Comparison of ENCODE assay signal across 8 cellular contexts in genomic region chr12:47905313-47905730, GRCh38. TPM values are rescaled to one million over a fixed set of nuclear protein-coding genes. Genes with fewer than 3 reads are reported as not detected.
DNase-seq lines count a peak whose midpoint lies in the region; ATAC-seq and TF ChIP-seq lines count a peak whose summit lies in the region.

No MANE protein-coding gene starts in this region.

- intact Hi-C loops in prostate gland (cut with DNase I), result no loop called here

- H3K9ac ChIP-seq in BLaER1, result no peak overlapping the region

- H3K27ac ChIP-seq in BLaER1, result no peak overlapping the region
- H3K27ac ChIP-seq in cardiac muscle cell, result no peak overlapping the region
- H3K27ac ChIP-seq in prostate gland, result peak overlapping the region; percentile 47 to 61

- DNase-seq in activated CD4-positive, alpha-beta T cell treated with anti-CD3 and anti-CD28 coated beads, Interleukin-2, amount 50 U/mL, for 48 hours, result peak; percentile 42 to 57
- DNase-seq in cardiac muscle cell (ENCODE audit: low read depth in 1 of 2, low spot score in 1 of 2), result peak in 1 of 2 donors; percentile 60
- peak; percentile 53 for DNase-seq in prostate gland (ENCODE audit: low spot score)
- DNase-seq in stimulated activated naive CD4-positive, alpha-beta T cell treated with Interleukin-2 at 50 U/mL for 16 hours (lab: John Stamatoyannopoulos, UW), result no peak
- DNase-seq in midbrain (lab: John Stamatoyannopoulos, UW), result no peak

- H3K36me3 ChIP-seq in BLaER1 (no peaks in the 10 kb centered on the region), cardiac muscle cell (no peaks in the 10 kb centered on the region), prostate gland (no peaks in the 10 kb centered on the region)

- no peak for TF ChIP-seq POLR2A in prostate gland (IDR thresholded peaks at IDR 0.05)

- H3K4me3 ChIP-seq in BLaER1 (peak overlapping the region; percentile 69), cardiac muscle cell (peak overlapping the region; percentile 41), prostate gland (peak overlapping the region; percentile 36 to 41)

- H3K4me1 ChIP-seq in BLaER1 (peaks cover 50% of the 10 kb centered on the region), cardiac muscle cell (ENCODE audit: low read depth) (no peaks in the 10 kb centered on the region), prostate gland (replicated peaks) (peaks cover under 1% of the 10 kb centered on the region)

- H3K9me3 ChIP-seq in BLaER1 (no peaks in the 10 kb centered on the region), cardiac muscle cell (ENCODE audit: low read depth) (no peaks in the 10 kb centered on the region), prostate gland (no peaks in the 10 kb centered on the region)

- H3K27me3 ChIP-seq in BLaER1 (peaks cover 62% of the 10 kb centered on the region), cardiac muscle cell (peaks cover 73% of the 10 kb centered on the region), prostate gland (replicated peaks; ENCODE audit: insufficient read depth) (no peaks in the 10 kb centered on the region)

- TF ChIP-seq CTCF in cardiac muscle cell (IDR thresholded peaks at IDR 0.05; ENCODE audit: low read depth, low read length) (peak; percentile 50), prostate gland (IDR thresholded peaks at IDR 0.05) (peak in 2 of 4 experiments; percentile 52 to 55)

- no peaks in the 10 kb centered on the region for H4K20me1 ChIP-seq in BLaER1

- ATAC-seq in GM18907 (IDR thresholded peaks at IDR 0.05; ENCODE audit: unreplicated experiment) (peak; percentile 32), HG03460 (IDR thresholded peaks at IDR 0.05; ENCODE audit: unreplicated experiment) (peak; percentile 21)

- H3K4me2 ChIP-seq in BLaER1, result peak overlapping the region; percentile 81

- WGBS in prostate gland, result 3% methylated on average over 20 of the region's 34 CpGs

RNA-seq across cellular contexts. Expression of gene VDR, which starts 0.5 kb away (rescaled TPM):
- total RNA-seq in cardiac muscle cell, result not detected in 2 replicates
- polyA plus RNA-seq in cardiac muscle cell, result not detected in 2 replicates
- total RNA-seq in prostate gland, result 1 to 10 TPM; 3.4 to 4.3 TPM

RNA-seq across cellular contexts. Expression of gene TMEM106C, which starts 58.1 kb away (rescaled TPM):
- total RNA-seq in cardiac muscle cell (100 and 102 TPM in 2 replicates), prostate gland (10 to 100 TPM; 54.6 to 91.1 TPM)
- polyA plus RNA-seq in cardiac muscle cell, result 108 and 176 TPM in 2 replicates

Comparison
In these comparisons a context has a peak if more than half of its experiments do, and no peak if none do; other contexts are left out.
1. H3K27ac ChIP-seq: peak in prostate gland (2 of 2); none in BLaER1 (single experiment) and cardiac muscle cell (single experiment).
2. DNase-seq: peak in activated CD4-positive, alpha-beta T cell treated with anti-CD3 and anti-CD28 coated beads, Interleukin-2, amount 50 U/mL, for 48 hours (2 of 2) and prostate gland (single experiment); none in stimulated activated naive CD4-positive, alpha-beta T cell treated with Interleukin-2 at 50 U/mL for 16 hours (single experiment) and midbrain (single experiment).
3. Peak in every context shown above with its lines, with median percentiles within 50 percentile points of each other: H3K4me3 ChIP-seq.